In genomic region chr9:12464368-12464767, GRCh38 we compare ENCODE assay signal across 14 cellular contexts.
DNase-seq lines count a peak whose midpoint lies in the region; ATAC-seq, FAIRE-seq and TF ChIP-seq lines count a peak whose summit lies in the region.
"Had no signal": no experiment of that assay in that cellular context is flagged by ENCODE, and none has a peak within 500 bp of the region (broad histone marks: within the 10 kb centered on the region; RNA-seq: fewer than 3 reads in every experiment).

No MANE protein-coding gene starts in this region.

- H3K4me1 ChIP-seq in A549 (0 out of 3 replicates have a peak, but pooled peaks cover 4% of the 10 kb centered on the region), mesendoderm (ENCODE audit: control insufficient read depth, low read depth, low read length) (peaks cover 2% of the 10 kb centered on the region)
- H3K4me1 ChIP-seq: SJSA1 had no signal

- no peaks in the 10 kb centered on the region for H3K79me1 ChIP-seq in mesendoderm (ENCODE audit: low read length)

- FAIRE-seq in A549 (lab: Jason Lieb, UNC) = peak; percentile 13

- no peaks in the 10 kb centered on the region for H3K27me3 ChIP-seq in mesendoderm (ENCODE audit: insufficient read depth, low read length, poor library complexity)
- H3K27me3 ChIP-seq: SJSA1 had no signal

- H3K27me3 Mint-ChIP-seq in effector memory CD8-positive, alpha-beta T cell = no peaks in the 10 kb centered on the region
- H3K27me3 Mint-ChIP-seq: CD4-positive, CD25-positive, alpha-beta regulatory T cell had no signal

- H3K36me3 Mint-ChIP-seq in effector memory CD8-positive, alpha-beta T cell (ENCODE audit: insufficient read depth) = no peaks in the 10 kb centered on the region
- H3K36me3 Mint-ChIP-seq: CD4-positive, CD25-positive, alpha-beta regulatory T cell had no signal

- CTCF ChIA-PET in A549 (lab: Yijun Ruan, JAX) = no interaction called here

- no peak overlapping the region for H2BK15ac ChIP-seq in mesendoderm (replicated peaks; ENCODE audit: low read depth)

- no peak overlapping the region for H2BK5ac ChIP-seq in mesendoderm (ENCODE audit: low read length)

- no peak overlapping the region for H4K5ac ChIP-seq in mesendoderm (ENCODE audit: low read length)

- H3K27ac Mint-ChIP-seq in effector memory CD8-positive, alpha-beta T cell = no peak overlapping the region
- H3K27ac Mint-ChIP-seq: CD4-positive, CD25-positive, alpha-beta regulatory T cell had no signal

- H3K9ac ChIP-seq in mesendoderm (ENCODE audit: low read length) = no peak overlapping the region

- H3K9me3 Mint-ChIP-seq in effector memory CD8-positive, alpha-beta T cell = peaks cover 8 to 12% of the 10 kb centered on the region in 2 donors

- no peak overlapping the region for H4K8ac ChIP-seq in mesendoderm (ENCODE audit: low read depth, low read length)

- no peak for TF ChIP-seq CTCF in A549 (IDR thresholded peaks at IDR 0.05)

- no peaks in the 10 kb centered on the region for H3K9me3 ChIP-seq in A549
- H3K9me3 ChIP-seq: SJSA1 had no signal

- no peak for TF ChIP-seq EP300 in A549 (IDR thresholded peaks at IDR 0.05)

- 36% methylated on average over 3 of the region's 3 CpGs for WGBS in A549 (ENCODE audit: missing lambda C conversion rate)
- no CpG with 5 or more reads among the region's 3 CpGs for WGBS in mesendoderm (ENCODE audit: extremely low coverage, insufficient coverage, low lambda C conversion rate)

- H3K4me2 ChIP-seq in A549 (no peak overlapping the region), mesendoderm (ENCODE audit: low read length) (no peak overlapping the region)

- H3K4me3 ChIP-seq in A549 (no peak overlapping the region), mesendoderm (ENCODE audit: low read length) (no peak overlapping the region)
- H3K4me3 ChIP-seq: SJSA1 had no signal

- no peaks in the 10 kb centered on the region for H3K4me1 Mint-ChIP-seq in effector memory CD8-positive, alpha-beta T cell (ENCODE audit: low read depth in 2 of 2)
- H3K4me1 Mint-ChIP-seq: CD4-positive, CD25-positive, alpha-beta regulatory T cell had no signal

- H3K56ac ChIP-seq in mesendoderm (ENCODE audit: low read length) = no peak overlapping the region

- no peak overlapping the region for H2AK5ac ChIP-seq in mesendoderm (ENCODE audit: low read length)

- H3K18ac ChIP-seq in mesendoderm (ENCODE audit: low read length) = no peak overlapping the region

- ATAC-seq in A549 = no peak
- ATAC-seq in effector memory CD8-positive, alpha-beta T cell (replicated peaks) = no peak
- ATAC-seq: Right ventricle myocardium inferior had no signal

- no peak for TF ChIP-seq POLR2A in A549 (IDR thresholded peaks at IDR 0.05; ENCODE audit: low read length)

- H3K79me2 ChIP-seq in mesendoderm (ENCODE audit: control insufficient read depth, insufficient read depth, low read length) = no peaks in the 10 kb centered on the region

- H2BK120ac ChIP-seq in mesendoderm (ENCODE audit: low read depth, low read length) = no peak overlapping the region

- H3K27ac ChIP-seq in A549 = no peak overlapping the region
- no peak overlapping the region for H3K27ac ChIP-seq in mesendoderm (ENCODE audit: low read depth, low read length)
- H3K27ac ChIP-seq: HL-60, SJSA1 had no signal

- H3K4ac ChIP-seq in mesendoderm (ENCODE audit: low read depth, low read length) = no peak overlapping the region

- H3K4me3 Mint-ChIP-seq in effector memory CD8-positive, alpha-beta T cell = no peak overlapping the region
- H3K4me3 Mint-ChIP-seq: CD4-positive, CD25-positive, alpha-beta regulatory T cell had no signal

- no peak for TF ChIP-seq RAD21 in A549 (conservative IDR thresholded peaks at IDR 0.05 in 1 of 2, IDR thresholded peaks at IDR 0.05 in 1 of 2)

- POLR2A ChIA-PET in A549 (lab: Yijun Ruan, JAX) = no interaction called here

- no peaks in the 10 kb centered on the region for H3K36me3 ChIP-seq in mesendoderm (ENCODE audit: control insufficient read depth, insufficient read depth, low read length)
- H3K36me3 ChIP-seq: SJSA1 had no signal

- H3K23ac ChIP-seq in mesendoderm (ENCODE audit: low read length) = no peak overlapping the region

- DNase-seq in A549 (ENCODE audit: low read depth in 1 of 2, low spot score in 1 of 2) = no peak
- peak; percentile 80 for DNase-seq in NCI-H1436 (lab: John Stamatoyannopoulos, UW)
- peak; percentile 65 for DNase-seq in NCI-H69 (lab: John Stamatoyannopoulos, UW)
- DNase-seq in mesendoderm = peak; percentile 48
- DNase-seq in stimulated activated CD4-positive, alpha-beta T cell treated with anti-CD3 and anti-CD28 coated beads, Interleukin-4, amount 100 ng/mL, for 24 hours = no peak
- DNase-seq in DMS53 (lab: John Stamatoyannopoulos, UW) = no peak
- no peak for DNase-seq in effector memory CD8-positive, alpha-beta T cell
- DNase-seq: DMS79 treated with DMSO at 0.1 percent for 48 hours, KG1, T-helper 9 cell had no signal

TF ChIP-seq in A549, 52 proteins besides CTCF, POLR2A, EP300 and RAD21:
- TF ChIP-seq RCOR1 (IDR thresholded peaks at IDR 0.05; ENCODE audit: low read depth, low read length) (no peak), ZFP36 (IDR thresholded peaks at IDR 0.05; ENCODE audit: borderline replicate concordance, partially characterized antibody) (no peak), GATA3 (IDR thresholded peaks at IDR 0.05; ENCODE audit: borderline replicate concordance) (no peak), BCL3 (IDR thresholded peaks at IDR 0.05) (no peak), TFCP2L1 (CRISPR knock-in tag; IDR thresholded peaks at IDR 0.05) (no peak), PBX3 (IDR thresholded peaks at IDR 0.05) (no peak), RARB (CRISPR knock-in tag; IDR thresholded peaks at IDR 0.05) (no peak), ATOH8 (CRISPR knock-in tag; IDR thresholded peaks at IDR 0.05; ENCODE audit: low read depth) (no peak), USF2 (IDR thresholded peaks at IDR 0.05) (no peak), KDM1A (IDR thresholded peaks at IDR 0.05; ENCODE audit: low read depth) (no peak), BHLHE40 (IDR thresholded peaks at IDR 0.05; ENCODE audit: low read depth, low read length) (no peak), FOSL2 (IDR thresholded peaks at IDR 0.05) (no peak), FOSL2 (CRISPR knock-in tag; IDR thresholded peaks at IDR 0.05) (no peak), REST (IDR thresholded peaks at IDR 0.05) (no peak), SMC3 (IDR thresholded peaks at IDR 0.05) (no peak)

Comparison
In these comparisons a context has a peak if more than half of its experiments do, and no peak if none do; other contexts are left out.
1. DNase-seq: peak in NCI-H1436 (single experiment), NCI-H69 (single experiment) and mesendoderm (single experiment); none in A549 (0 of 2), stimulated activated CD4-positive, alpha-beta T cell treated with anti-CD3 and anti-CD28 coated beads, Interleukin-4, amount 100 ng/mL, for 24 hours (single experiment), DMS53 (single experiment) and effector memory CD8-positive, alpha-beta T cell (0 of 3).